20 cellular contexts compared by ENCODE assay signal in the genomic region with DNA sequence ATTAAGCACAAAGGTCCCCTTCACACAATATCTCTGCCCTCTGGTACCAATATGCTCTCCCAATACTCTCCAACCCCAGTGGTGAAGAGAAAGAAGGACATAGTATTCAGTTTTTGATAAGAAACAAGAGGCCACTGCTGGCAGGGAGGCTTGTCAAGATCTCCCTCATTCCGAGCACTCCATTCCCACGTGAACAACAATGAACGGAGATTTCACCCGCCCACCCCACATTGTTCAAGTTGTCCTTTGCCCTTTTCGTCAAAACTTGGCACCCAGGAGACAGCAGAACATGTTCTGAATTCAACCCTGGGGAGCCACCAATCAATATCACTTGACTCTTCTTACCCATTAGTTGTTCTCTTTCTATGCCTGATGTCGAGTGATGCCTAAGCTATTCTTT.
"Had no signal": no experiment of that assay in that cellular context is flagged by ENCODE, and none has a peak within 500 bp of the region (broad histone marks: within the 10 kb centered on the region; RNA-seq: fewer than 3 reads in every experiment).

No MANE protein-coding gene starts in this region.

- H3K4me2 ChIP-seq: KMS-11 had no signal

- H3K4me3 ChIP-seq: K562, MG63, SJSA1, SK-N-MC had no signal

- H3K9ac ChIP-seq: KMS-11 had no signal

- H3K9me3 ChIP-seq: MG63, SJSA1 had no signal

- DNase-seq: MG63, NCI-H1092, NCI-H1105 treated with DMSO at 0.1 percent for 48 hours, NCI-H1417 treated with DMSO at 0.1 percent for 48 hours, NCI-H146, NCI-H1694 treated with DMSO at 0.1 percent for 48 hours, NCI-H1930, NCI-H2081, NCI-H2107, NCI-H2227 treated with DMSO at 0.1 percent for 48 hours, NCI-H524, NCI-H526 treated with DMSO at 0.1 percent for 48 hours, NCI-H748 treated with DMSO at 0.1 percent for 48 hours, Right ventricle myocardium superior, RPMI8226, SIG-M5 had no signal

- H3K27me3 ChIP-seq: MG63 had no signal

- ATAC-seq: K562 had no signal

- H3K4me1 ChIP-seq: SJSA1 had no signal

- H3K36me3 ChIP-seq: MG63, SJSA1 had no signal

- H3K27ac ChIP-seq: KMS-11, SJSA1, SK-N-MC had no signal
